ENCODE assay signal across 8 cellular contexts in the genomic region with DNA sequence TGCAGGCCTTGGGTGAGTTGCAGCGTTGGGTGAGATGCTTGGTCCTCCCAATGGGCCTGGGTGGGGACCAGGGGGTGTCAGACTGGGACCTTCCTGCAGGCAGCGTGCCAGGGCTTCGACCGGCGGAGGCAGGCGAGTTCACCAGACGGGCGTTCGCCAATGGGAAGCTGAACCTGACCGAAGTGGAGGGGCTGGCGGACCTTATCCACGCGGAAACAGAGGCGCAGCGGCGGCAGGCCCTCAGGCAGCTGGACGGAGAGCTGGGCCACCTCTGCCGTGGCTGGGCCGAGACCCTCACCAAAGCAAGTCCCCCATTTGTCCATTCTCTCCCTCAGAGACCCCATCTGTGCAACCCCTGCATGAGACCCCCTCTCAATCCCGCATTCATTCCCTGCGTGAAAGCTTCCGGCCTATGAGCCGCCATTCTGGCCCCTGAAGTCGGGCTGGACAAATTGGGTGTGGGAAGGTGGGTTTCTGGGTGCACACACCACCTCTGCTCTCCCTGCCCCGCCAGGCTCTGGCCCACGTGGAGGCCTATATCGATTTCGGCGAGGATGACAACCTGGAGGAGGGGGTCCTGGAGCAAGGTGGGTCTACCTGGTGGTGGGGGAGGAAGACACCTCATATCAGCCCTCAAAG. TPM values are rescaled to one million over a fixed set of nuclear protein-coding genes. Genes with fewer than 3 reads are reported as not detected.
DNase-seq lines count a peak whose midpoint lies in the region; ATAC-seq and TF ChIP-seq lines count a peak whose summit lies in the region.
"Had no signal": no experiment of that assay in that cellular context is flagged by ENCODE, and none has a peak within 500 bp of the region (broad histone marks: within the 10 kb centered on the region; RNA-seq: fewer than 3 reads in every experiment).

No MANE protein-coding gene starts in this region.

- TF ChIP-seq EP300 in esophagus muscularis mucosa (IDR thresholded peaks at IDR 0.05) = no peak

- no peaks in the 10 kb centered on the region for H3K27me3 ChIP-seq in RWPE2 (ENCODE audit: insufficient read depth, poor library complexity, severe bottlenecking)
- H3K27me3 ChIP-seq in esophagus muscularis mucosa = no peaks in the 10 kb centered on the region
- no peaks in the 10 kb centered on the region for H3K27me3 ChIP-seq in gastrocnemius medialis
- H3K27me3 ChIP-seq: pancreas had no signal

- no peak for ATAC-seq in RWPE2 (ENCODE audit: low read depth)
- no peak for ATAC-seq in gastrocnemius medialis
- no peak for ATAC-seq in GM21381 (IDR thresholded peaks at IDR 0.05; ENCODE audit: unreplicated experiment)
- no peak for ATAC-seq in GM18498 (IDR thresholded peaks at IDR 0.05; ENCODE audit: unreplicated experiment)
- no peak for ATAC-seq in HG03457 (IDR thresholded peaks at IDR 0.05; ENCODE audit: unreplicated experiment)
- ATAC-seq: pancreas had no signal

- DNase-seq in RWPE2 (ENCODE audit: low spot score) (no peak), esophagus muscularis mucosa (ENCODE audit: extremely low spot score) (no peak), gastrocnemius medialis (no peak)

- 93% methylated on average over 11 of the region's 29 CpGs for WGBS in esophagus muscularis mucosa

- TF ChIP-seq POLR2A in esophagus muscularis mucosa (IDR thresholded peaks at IDR 0.05; ENCODE audit: low read depth) (no peak), gastrocnemius medialis (IDR thresholded peaks at IDR 0.05) (no peak)

- H3K4me1 ChIP-seq in RWPE2 (ENCODE audit: insufficient read depth, poor library complexity, severe bottlenecking) (no peaks in the 10 kb centered on the region), esophagus muscularis mucosa (peaks cover 30 to 52% (median 45%) of the 10 kb centered on the region in 4 donors), gastrocnemius medialis (peaks cover 22 to 24% of the 10 kb centered on the region in 2 donors)

- TF ChIP-seq CTCF in GM12875 (IDR thresholded peaks at IDR 0.05; ENCODE audit: borderline replicate concordance, insufficient read depth, low read depth, low read length) (no peak), RWPE2 (IDR thresholded peaks at IDR 0.05; ENCODE audit: poor library complexity, severe bottlenecking) (no peak), esophagus muscularis mucosa (IDR thresholded peaks at IDR 0.05) (no peak), gastrocnemius medialis (IDR thresholded peaks at IDR 0.05 in 4 of 5, conservative IDR thresholded peaks at IDR 0.05 in 1 of 5) (no peak)

- intact Hi-C loops in esophagus muscularis mucosa (cut with DNase I) = no loop called here
- intact Hi-C loops in gastrocnemius medialis (cut with DNase I; ENCODE audit: low total_unique reads) = loop anchor here (5.0 to 10.0 kb wide), 2 partner anchors 174 to 216 kb away; a partner anchor contains a TSS

- in situ Hi-C loops in gastrocnemius medialis (cut with MboI; ENCODE audit: low sequenced_read_pairs in 4 of 4) = no loop called here

- H3K4me3 ChIP-seq in GM12875 (ENCODE audit: low read depth, low read length) = peak overlapping the region; percentile 78
- H3K4me3 ChIP-seq in RWPE2 (ENCODE audit: severe bottlenecking) = peak overlapping the region; percentile 89
- H3K4me3 ChIP-seq in esophagus muscularis mucosa = peak overlapping the region; percentile 74 to 93 (median 84)
- H3K4me3 ChIP-seq in gastrocnemius medialis = peak overlapping the region; percentile 79 to 100 (median 90)

- H3K27ac ChIP-seq in RWPE2 (ENCODE audit: poor library complexity, severe bottlenecking) (peak overlapping the region; percentile 85), esophagus muscularis mucosa (replicated peaks in 1 of 4) (no peak overlapping the region), gastrocnemius medialis (no peak overlapping the region)
- H3K27ac ChIP-seq: pancreas had no signal

- H3K36me3 ChIP-seq in RWPE2 (ENCODE audit: low read depth) (peaks cover 16% of the 10 kb centered on the region), esophagus muscularis mucosa (peaks cover 0 to 31% (median 15%) of the 10 kb centered on the region in 4 donors), gastrocnemius medialis (peaks cover 0 to 16% of the 10 kb centered on the region in 2 donors)
- H3K36me3 ChIP-seq: pancreas had no signal

- no peaks in the 10 kb centered on the region for H3K9me3 ChIP-seq in RWPE2 (ENCODE audit: severe bottlenecking)
- no peaks in the 10 kb centered on the region for H3K9me3 ChIP-seq in esophagus muscularis mucosa
- no peaks in the 10 kb centered on the region for H3K9me3 ChIP-seq in gastrocnemius medialis
- H3K9me3 ChIP-seq: pancreas had no signal

RNA-seq across cellular contexts. Expression of a gene that starts 1.2 kb away (rescaled TPM):
- total RNA-seq in esophagus muscularis mucosa (10 to 100 TPM in 2 of 4 donors, 1 to 10 TPM in 2; 8.7 to 13.3 (median 10.2) TPM), gastrocnemius medialis (10 to 100 TPM in 3 of 4 donors, 1 to 10 TPM in 1; 6.7 to 21.3 (median 11.1) TPM)

RNA-seq across cellular contexts. Expression of a gene that starts 3.9 kb away (rescaled TPM):
- total RNA-seq in esophagus muscularis mucosa (1 to 10 TPM; 2.9 to 7.4 (median 4.0) TPM), gastrocnemius medialis (10 to 100 TPM in 2 of 4 donors, 1 to 10 TPM in 2; 6.2 to 24.5 (median 9.9) TPM)

RNA-seq across cellular contexts. Expression of a gene that starts 29.2 kb away (rescaled TPM):
- total RNA-seq in esophagus muscularis mucosa = 10 to 100 TPM; 12.0 to 25.4 (median 20.9) TPM
- 10 to 100 TPM; 18.7 to 40.0 (median 27.0) TPM for total RNA-seq in gastrocnemius medialis

RNA-seq across cellular contexts. Expression of a gene that starts 32.9 kb away (rescaled TPM):
- 100 to 1,000 TPM; 131 to 173 (median 147) TPM for total RNA-seq in esophagus muscularis mucosa
- total RNA-seq in gastrocnemius medialis = 100 to 1,000 TPM; 145 to 369 (median 249) TPM

RNA-seq across cellular contexts. Expression of a gene that starts 35.3 kb away (rescaled TPM):
- 10 to 100 TPM; 14.7 to 35.4 (median 28.1) TPM for total RNA-seq in esophagus muscularis mucosa
- 10 to 100 TPM; 12.2 to 25.0 (median 19.8) TPM for total RNA-seq in gastrocnemius medialis
